In the genomic region with DNA sequence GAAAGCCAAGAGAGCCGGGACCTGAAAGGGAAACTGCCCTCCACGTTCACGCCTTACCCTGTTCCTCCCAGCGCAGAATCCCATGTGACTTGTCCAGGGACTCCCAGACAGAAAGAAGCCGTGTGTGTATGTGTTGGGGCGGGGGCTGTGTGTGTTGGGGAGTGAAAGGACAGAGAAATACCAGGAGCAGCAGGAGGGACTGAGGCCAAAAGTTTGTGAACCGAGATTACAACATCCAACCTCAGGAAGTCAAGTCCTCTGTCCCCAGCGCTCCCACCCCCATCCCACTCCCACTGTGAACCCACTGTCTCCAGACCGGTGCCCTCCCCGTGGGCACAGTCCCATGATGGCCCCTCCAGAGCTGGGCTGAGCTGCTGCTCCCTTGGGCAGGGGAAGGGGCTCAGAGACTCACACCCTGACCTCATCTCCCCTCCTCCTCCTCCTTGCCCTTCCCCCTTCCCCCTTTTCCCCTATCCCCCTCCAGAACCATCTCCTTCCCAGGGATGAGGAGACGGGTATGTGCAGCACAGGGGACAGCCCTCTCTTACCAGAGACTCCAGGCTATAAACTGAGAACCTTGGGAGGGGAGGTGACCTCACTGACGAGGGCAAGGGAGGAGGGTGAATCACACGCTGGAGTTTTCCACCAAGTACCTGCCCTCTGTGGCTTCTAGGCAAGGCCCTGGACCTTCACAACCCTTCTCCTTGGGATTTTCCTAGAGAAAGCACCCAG, we compare ENCODE assay signal across 14 cellular contexts. TPM values are rescaled to one million over a fixed set of nuclear protein-coding genes. Genes with fewer than 3 reads are reported as not detected.
DNase-seq lines count a peak whose midpoint lies in the region; ATAC-seq, FAIRE-seq and TF ChIP-seq lines count a peak whose summit lies in the region.
"Had no signal": no experiment of that assay in that cellular context is flagged by ENCODE, and none has a peak within 500 bp of the region (broad histone marks: within the 10 kb centered on the region; RNA-seq: fewer than 3 reads in every experiment).

TSS of gene SLC6A12 (minus strand) at position 153 of the 732 bp plus-strand sequence. CDS start 4,171 bp downstream, outside the sequence.

- H4K5ac ChIP-seq in IMR-90 (ENCODE audit: low read depth, low read length) = no peak within 1 kb of the TSS

- no peaks in the 10 kb centered on the region; the same call in 1 of the 2 replicates for H4K20me1 ChIP-seq in IMR-90 (ENCODE audit: insufficient read depth, low read length)

- 40% methylated on average over 11 of the region's 13 CpGs for WGBS in A549 (ENCODE audit: missing lambda C conversion rate)
- WGBS in IMR-90 (ENCODE audit: extremely low coverage in 2 of 2, insufficient read length in 1 of 2), 2 experiments = 28% methylated on average over 3 of the region's 13 CpGs; no CpG with 5 or more reads in 1 of the 2 experiments

- no peak within 1 kb of the TSS for H2AK5ac ChIP-seq in IMR-90 (ENCODE audit: low read depth, low read length)

- H2AFZ ChIP-seq in IMR-90 (replicated peaks; ENCODE audit: low read length, poor library complexity) = peak within 1 kb of the TSS; percentile 43

- intact Hi-C loops in IMR-90 (cut with micrococcal nuclease) = no loop called here

- no peak within 1 kb of the TSS for H4K8ac ChIP-seq in IMR-90 (ENCODE audit: low read depth in 2 of 2, low read length in 2 of 2)

- DNase-seq in A549 (ENCODE audit: low read depth in 1 of 2, low spot score in 1 of 2) (no peak), IMR-90 (no peak), coronary artery (ENCODE audit: low spot score) (no peak), NCI-H526 (lab: John Stamatoyannopoulos, UW) (no peak), NK-92 (lab: John Stamatoyannopoulos, UW; ENCODE audit: unreplicated experiment) (no peak)
- DNase-seq in activated CD4-positive, alpha-beta T cell treated with anti-CD3 and anti-CD28 coated beads for 4 hours = no peak
- DNase-seq: anterior cingulate cortex, midbrain, SIG-M5 had no signal

- TF ChIP-seq POLR2A in A549 (IDR thresholded peaks at IDR 0.05; ENCODE audit: low read length) = no peak
- TF ChIP-seq POLR2A in IMR-90 (IDR thresholded peaks at IDR 0.05; ENCODE audit: low read depth, low read length) = no peak

- no peak for TF ChIP-seq EP300 in A549 (IDR thresholded peaks at IDR 0.05)

- POLR2A ChIA-PET in A549 (lab: Yijun Ruan, JAX) (no interaction called here), IMR-90 (lab: Charles Lee; ENCODE audit: unreplicated experiment) (no interaction called here)

- no peaks in the 10 kb centered on the region for H3K9me1 ChIP-seq in IMR-90 (ENCODE audit: insufficient read depth, low read length)

- peaks cover 72% of the 10 kb centered on the region for H3K27me3 ChIP-seq in IMR-90 (ENCODE audit: control insufficient read depth, insufficient read depth, low read length)
- peaks cover 0 to 12% of the 10 kb centered on the region in 2 donors for H3K27me3 ChIP-seq in mucosa of rectum (ENCODE audit: control insufficient read depth in 2 of 2, insufficient read depth in 2 of 2, low read length in 2 of 2)

- no peak within 1 kb of the TSS; the same call in 1 of the 2 replicates for H2BK20ac ChIP-seq in IMR-90 (ENCODE audit: low read depth, low read length)

- no peak for FAIRE-seq in A549 (lab: Jason Lieb, UNC)
- FAIRE-seq: endometrium, GM18507 had no signal

- no peak within 1 kb of the TSS for H3K56ac ChIP-seq in IMR-90 (ENCODE audit: extremely low read depth, insufficient read depth, low read length)

- peak within 1 kb of the TSS in 1 of 2 experiments; percentile 58; a peak in 2 of 6 replicates for H3K27ac ChIP-seq in A549
- H3K27ac ChIP-seq in IMR-90 (ENCODE audit: insufficient read depth, low read length) = no peak within 1 kb of the TSS
- no peak within 1 kb of the TSS for H3K27ac ChIP-seq in coronary artery
- H3K27ac ChIP-seq in mucosa of rectum (ENCODE audit: low read depth in 2 of 2, low read length in 2 of 2) = peak within 1 kb of the TSS in 1 of 2 donors; percentile 23

- H2BK120ac ChIP-seq in IMR-90 (ENCODE audit: low read depth, low read length) = no peak within 1 kb of the TSS

- H2BK15ac ChIP-seq in IMR-90 (ENCODE audit: low read depth, low read length) = no peak within 1 kb of the TSS

- peak; percentile 25 to 29; a peak in 4 of 6 replicates for ATAC-seq in A549
- no peak; the same call in 1 of the 2 replicates for ATAC-seq in IMR-90 (ENCODE audit: low read depth)
- no peak for ATAC-seq in GM21360 (IDR thresholded peaks at IDR 0.05; ENCODE audit: unreplicated experiment)

- H3K4me1 ChIP-seq in A549 (peaks cover 18% of the 10 kb centered on the region), IMR-90 (ENCODE audit: control insufficient read depth, insufficient read depth, low read length) (peaks cover 2% of the 10 kb centered on the region; the same call in 1 of the 2 replicates), mucosa of rectum (ENCODE audit: control insufficient read depth in 2 of 2, insufficient read depth in 2 of 2, low read length in 2 of 2) (peaks cover 13 to 48% of the 10 kb centered on the region in 2 donors)

- TF ChIP-seq RAD21 in A549 (conservative IDR thresholded peaks at IDR 0.05 in 1 of 2, IDR thresholded peaks at IDR 0.05 in 1 of 2) = no peak
- TF ChIP-seq RAD21 in IMR-90 (IDR thresholded peaks at IDR 0.05; ENCODE audit: low read length) = no peak

- dilution Hi-C loops in IMR-90 (cut with HindIII; ENCODE audit: low sequenced_read_pairs, unreplicated experiment) = no loop called here

- H3K4me3 ChIP-seq in A549 (no peak within 1 kb of the TSS), IMR-90 (ENCODE audit: insufficient read depth, low read depth, low read length) (no peak within 1 kb of the TSS), coronary artery (peak within 1 kb of the TSS; percentile 50), mucosa of rectum (ENCODE audit: low read length in 2 of 2) (peak within 1 kb of the TSS; percentile 41 to 56)

- no peak within 1 kb of the TSS for H2BK5ac ChIP-seq in IMR-90 (ENCODE audit: low read depth, low read length, poor library complexity, severe bottlenecking)

- no peak within 1 kb of the TSS for H3K23ac ChIP-seq in IMR-90 (ENCODE audit: low read depth, low read length)

- TF ChIP-seq CTCF in A549 (IDR thresholded peaks at IDR 0.05) (no peak), IMR-90 (conservative IDR thresholded peaks at IDR 0.05; ENCODE audit: low read depth, low read length) (no peak), coronary artery (IDR thresholded peaks at IDR 0.05) (no peak)

- CTCF ChIA-PET in A549 (lab: Yijun Ruan, JAX) (interaction anchor here (0.8 to 1.9 kb wide), 3 partner anchors 7 to 25 kb away, joined by 3 to 7 read pairs (median 5); no protein-coding TSS in a partner anchor), IMR-90 (lab: Yijun Ruan, JAX) (no interaction called here)

- no peak within 1 kb of the TSS for H3K4ac ChIP-seq in IMR-90 (ENCODE audit: low read depth, low read length)

- H3K4me2 ChIP-seq in A549 (peak within 1 kb of the TSS; percentile 31; the same call in 2 of the 3 replicates), IMR-90 (ENCODE audit: low read depth, low read length) (no peak within 1 kb of the TSS)

- H3K14ac ChIP-seq in IMR-90 (replicated peaks; ENCODE audit: low read depth, low read length) = no peak within 1 kb of the TSS

- H3K9ac ChIP-seq in IMR-90 (ENCODE audit: low read depth, low read length) (no peak within 1 kb of the TSS), mucosa of rectum (ENCODE audit: low read depth in 1 of 2, low read length in 2 of 2) (peak within 1 kb of the TSS in 1 of 2 donors; percentile 38)

- H4K91ac ChIP-seq in IMR-90 (ENCODE audit: insufficient read depth, low read depth, low read length) = no peak within 1 kb of the TSS

- H3K9me3 ChIP-seq in A549 = no peaks in the 10 kb centered on the region
- H3K9me3 ChIP-seq in IMR-90 (ENCODE audit: control insufficient read depth, insufficient read depth, low read length) = no peaks in the 10 kb centered on the region
- no peaks in the 10 kb centered on the region for H3K9me3 ChIP-seq in mucosa of rectum (ENCODE audit: control insufficient read depth in 2 of 2, low read length in 2 of 2)
- H3K9me3 ChIP-seq: heart left ventricle had no signal

- no peak within 1 kb of the TSS for H3K18ac ChIP-seq in IMR-90 (ENCODE audit: low read depth, low read length)

- H3K79me1 ChIP-seq in IMR-90 (ENCODE audit: low read depth in 1 of 2, low read length in 2 of 2) = no peaks in the 10 kb centered on the region

- peak within 1 kb of the TSS; percentile 24 for H2AK9ac ChIP-seq in IMR-90 (replicated peaks; ENCODE audit: low read depth, low read length, poor library complexity)

- in situ Hi-C loops in IMR-90 (cut with MboI; ENCODE audit: low sequenced_read_pairs) = no loop called here

- H3K36me3 ChIP-seq in IMR-90 (ENCODE audit: control insufficient read depth, insufficient read depth, low read length) (no peaks in the 10 kb centered on the region), mucosa of rectum (ENCODE audit: control insufficient read depth in 2 of 2, insufficient read depth in 2 of 2, low read length in 2 of 2) (no peaks in the 10 kb centered on the region)
- H3K36me3 ChIP-seq: heart left ventricle had no signal

- no TSS peak for BruUV-seq in IMR-90 (replicated peaks; lab: Mats Ljungman, UMichigan)

TF ChIP-seq in A549, 52 proteins besides CTCF, POLR2A, EP300 and RAD21 (continues in another document):
- no peak for TF ChIP-seq FOSB (CRISPR knock-in tag; IDR thresholded peaks at IDR 0.05)
- TF ChIP-seq CHD2 (IDR thresholded peaks at IDR 0.05; ENCODE audit: low read length, partially characterized antibody) = no peak
- TF ChIP-seq RARB (CRISPR knock-in tag; IDR thresholded peaks at IDR 0.05) = no peak

TF ChIP-seq in IMR-90, 13 proteins besides CTCF, POLR2A, EP300 and RAD21:
- no peak for TF ChIP-seq RFX5 (IDR thresholded peaks at IDR 0.05; ENCODE audit: low read depth, low read length)

RNA-seq across cellular contexts. Expression of gene SLC6A12, which starts in this region (rescaled TPM):
- 0.78 and 1.2 TPM in 2 replicates for polyA plus RNA-seq in A549 (2011; rRNA removed)
- 0.08 and 0.29 TPM in 2 replicates for polyA plus RNA-seq in A549 (2012; cell fraction: cytosol; rRNA removed)
- polyA plus RNA-seq in A549 (2012; cell fraction: nucleus; rRNA removed) = 0.39 and 0.42 TPM in 2 replicates
- 0.88 to 4.4 TPM (median 3.9 TPM) in 3 replicates for polyA plus RNA-seq in A549 (2017; fragmentation: RNase III; extraction: RNeasy Plus Mini Kit Qiagen cat#74134 plus additional on column Dnase treatment)
- polyA minus RNA-seq in A549 (2011; rRNA and poly(A)+ RNA removed) = 2.3 and 3.7 TPM in 2 replicates
- not detected in 2 replicates for total RNA-seq in IMR-90 (2012; rRNA removed)
- polyA plus RNA-seq in IMR-90 (2012; rRNA removed) = not detected in 2 replicates
- polyA plus RNA-seq in IMR-90 (2012; cell fraction: cytosol; rRNA removed) = 0.01 TPM in 1 of 2 replicates, not detected in the other
- polyA plus RNA-seq in IMR-90 (2012; cell fraction: nucleus; rRNA removed; ENCODE audit: low replicate concordance) = 0.10 TPM in 1 of 2 replicates, not detected in the other

Comparison
In these comparisons a context has a peak if more than half of its experiments do, and no peak if none do; other contexts are left out.
1. ATAC-seq: peak in A549 (2 of 2); none in IMR-90 (single experiment) and GM21360 (single experiment).
2. H3K4me3 ChIP-seq: peak in coronary artery (single experiment) and mucosa of rectum (2 of 2); none in A549 (single experiment) and IMR-90 (single experiment).